Comparison of ENCODE assay signal across 8 cellular contexts in the genomic region with DNA sequence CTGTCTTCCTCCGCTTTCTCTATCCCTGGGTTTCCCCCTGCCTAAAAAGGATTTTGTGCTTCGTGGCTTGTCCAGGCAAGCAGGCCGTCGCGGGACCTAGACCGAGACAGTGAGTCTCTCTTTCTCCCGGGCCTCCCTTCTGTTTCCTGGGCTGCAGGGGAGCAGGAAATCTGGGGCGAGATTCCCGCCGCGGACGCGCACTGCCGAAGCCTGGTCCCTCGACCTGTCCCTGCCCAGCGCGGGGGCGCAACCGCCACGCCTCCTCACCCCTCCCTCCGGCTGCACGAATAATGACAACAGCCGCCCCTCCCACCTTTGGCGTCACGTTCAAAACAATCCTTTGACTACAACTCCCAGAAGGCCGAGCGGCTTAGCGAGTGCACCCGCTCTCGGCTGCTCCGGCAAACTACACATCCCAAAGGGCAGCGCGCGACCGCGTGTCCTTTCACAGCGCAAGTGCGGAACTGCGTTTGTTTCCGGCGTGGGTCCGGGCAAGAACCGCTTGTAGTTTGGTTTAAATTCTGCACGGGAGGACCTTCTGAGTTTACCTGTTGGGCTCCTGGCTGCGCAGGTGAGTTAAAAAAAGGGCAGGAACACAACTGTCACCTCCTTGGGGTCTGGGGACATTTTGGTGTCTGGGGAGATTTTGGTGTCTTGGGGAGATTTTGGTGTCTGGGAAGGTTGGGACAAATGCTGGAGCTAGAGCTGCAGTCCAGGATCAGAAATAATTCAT. TPM values are rescaled to one million over a fixed set of nuclear protein-coding genes. Genes with fewer than 3 reads are reported as not detected.
A peak's percentile ranks its signal among the peaks of the same experiment; 100 is the strongest.
DNase-seq lines count a peak whose midpoint lies in the region; ATAC-seq, FAIRE-seq and TF ChIP-seq lines count a peak whose summit lies in the region.

A gene (plus strand): TSS at position 473 of the 733 bp plus-strand sequence. CDS start 1,715 bp downstream, outside the sequence.

- TF ChIP-seq CTCF in heart right ventricle (IDR thresholded peaks at IDR 0.05), result no peak

- peak; percentile 71 for TF ChIP-seq POLR2A in GM12892 (IDR thresholded peaks at IDR 0.05; ENCODE audit: low read depth, low read length)

- WGBS in heart right ventricle, 2 donors, result 1% methylated on average over 45 of the region's 45 CpGs

- H3K27me3 ChIP-seq in heart right ventricle, result peaks cover 0 to under 1% (median 0%) of the 10 kb centered on the region in 7 donors

- peak within 1 kb of the TSS; percentile 27 to 88 (median 69) for H3K4me3 ChIP-seq in heart right ventricle

- peak within 1 kb of the TSS; percentile 14 to 97 (median 86) for H3K27ac ChIP-seq in heart right ventricle

- H3K4me1 ChIP-seq in heart right ventricle, result peaks cover 3 to 40% (median 18%) of the 10 kb centered on the region in 9 donors

- peaks cover 0 to 34% (median 26%) of the 10 kb centered on the region in 9 donors for H3K36me3 ChIP-seq in heart right ventricle

- DNase-seq in GM12892 (ENCODE audit: insufficient read length), result peak; percentile 90
- peak; percentile 98 for DNase-seq in NCI-H146 (lab: John Stamatoyannopoulos, UW)
- DNase-seq in T-helper 1 cell, result peak; percentile 97 to 99 (median 98)
- peak; percentile 98 for DNase-seq in amniotic epithelial cell (ENCODE audit: low read depth)
- peak; percentile 99 to 100 for DNase-seq in heart right ventricle
- peak; percentile 100 for DNase-seq in posterior vena cava (ENCODE audit: low spot score)
- DNase-seq in ureter (ENCODE audit: low spot score), result peak; percentile 100

- H3K9me3 ChIP-seq in heart right ventricle, result no peaks in the 10 kb centered on the region

- intact Hi-C loops in heart right ventricle (cut with DNase I) (loop anchor here in 3 of 10 donors (1.0 to 10.0 kb wide), 2 partner anchors 10 to 147 kb away; no protein-coding TSS in a partner anchor), posterior vena cava (cut with DNase I) (no loop called here)

- FAIRE-seq in GM12892 (lab: Jason Lieb, UNC), result peak; percentile 100

- peak; percentile 99 for ATAC-seq in HG02852 (IDR thresholded peaks at IDR 0.05; ENCODE audit: unreplicated experiment)
- peak; percentile 99 for ATAC-seq in heart right ventricle

RNA-seq across cellular contexts. Expression of the gene that starts here (rescaled TPM):
- polyA plus RNA-seq in GM12892 (2012; ENCODE audit: missing spikeins), result 19.3 TPM
- total RNA-seq in heart right ventricle, result 1 to 10 TPM; 4.0 to 9.0 (median 7.1) TPM
- polyA plus RNA-seq in heart right ventricle, result 1 to 10 TPM; 2.9 to 9.0 TPM
- total RNA-seq in posterior vena cava, result 10 to 100 TPM in 1 of 2 donors, 1 to 10 TPM in 1; 7.6 to 10.3 TPM
- 10.0 TPM for total RNA-seq in ureter

Comparison
In these comparisons a context has a peak if more than half of its experiments do, and no peak if none do; other contexts are left out.
1. Peak in every context shown above with its lines: DNase-seq, ATAC-seq, H3K4me3 ChIP-seq and H3K27ac ChIP-seq.